8 cellular contexts compared by ENCODE assay signal in genomic region chr21:34745557-34746255, GRCh38.
DNase-seq lines count a peak whose midpoint lies in the region; ATAC-seq and TF ChIP-seq lines count a peak whose summit lies in the region.

No MANE protein-coding gene starts in this region.

- H3K4me1 ChIP-seq in right atrium auricular region: peaks cover 0 to 18% of the 10 kb centered on the region in 2 donors

- H3K9me3 Mint-ChIP-seq in HFFc6: no peaks in the 10 kb centered on the region

- no peaks in the 10 kb centered on the region for H3K9me3 ChIP-seq in right atrium auricular region

- H3K4me3 ChIP-seq in right atrium auricular region: peak overlapping the region in 1 of 2 donors; percentile 32

- H3K27me3 ChIP-seq in right atrium auricular region: no peaks in the 10 kb centered on the region

- intact Hi-C loops in sciatic nerve (cut with DNase I): loop anchor here (10.0 kb wide), 2 partner anchors 129 to 1199 kb away; no protein-coding TSS in a partner anchor

- H3K27me3 Mint-ChIP-seq in HFFc6 (ENCODE audit: insufficient read depth): no peaks in the 10 kb centered on the region; the same call in 1 of the 2 replicates

- H3K36me3 ChIP-seq in right atrium auricular region: no peaks in the 10 kb centered on the region

- peak; percentile 89 for ATAC-seq in sciatic nerve

- peak overlapping the region; percentile 35 for H3K4me3 Mint-ChIP-seq in HFFc6

- DNase-seq in G401 (ENCODE audit: low spot score) (peak; percentile 36), HFFc6 (peak; percentile 80), NCI-H1417 treated with DMSO at 0.1 percent for 48 hours (lab: John Stamatoyannopoulos, UW) (peak; percentile 4), T follicular helper cell (ENCODE audit: low read depth) (peak; percentile 18), amniotic epithelial cell (ENCODE audit: low read depth) (peak; percentile 70), right atrium auricular region (ENCODE audit: low spot score) (peak; percentile 85), sciatic nerve (ENCODE audit: low spot score) (peak; percentile 81), cortex of kidney (lab: John Stamatoyannopoulos, UW) (no peak)

- H3K36me3 Mint-ChIP-seq in HFFc6 (ENCODE audit: low read depth): peaks cover 4% of the 10 kb centered on the region; the same call in 1 of the 2 replicates

- H3K27ac Mint-ChIP-seq in HFFc6: peak overlapping the region; percentile 44

- peak overlapping the region; percentile 31 to 65 for H3K27ac ChIP-seq in right atrium auricular region

- in situ Hi-C loops in G401 (cut with HindIII; ENCODE audit: low sequenced_read_pairs): no loop called here

- peak; percentile 93 for TF ChIP-seq CTCF in HFFc6 (IDR thresholded peaks at IDR 0.05)
- peak; percentile 74 to 92 for TF ChIP-seq CTCF in right atrium auricular region (IDR thresholded peaks at IDR 0.05)

- H3K4me1 Mint-ChIP-seq in HFFc6 (ENCODE audit: low read depth): peaks cover 32% of the 10 kb centered on the region
